Comparison of ENCODE assay signal across 17 cellular contexts in genomic region chr2:14235667-14236066, GRCh38.
"Had no signal": no experiment of that assay in that cellular context is flagged by ENCODE, and none has a peak within 500 bp of the region (broad histone marks: within the 10 kb centered on the region; RNA-seq: fewer than 3 reads in every experiment).

No MANE protein-coding gene starts in this region.

- DNase-seq: activated CD4-positive, alpha-beta T cell treated with anti-CD3 and anti-CD28 coated beads, Interleukin-2, amount 10 ng/mL, durations not matched to agents 7 days and 5 days; activated naive CD8-positive, alpha-beta T cell treated with anti-CD3 and anti-CD28 coated beads for 36 hours; anterior cingulate cortex; brain microvascular endothelial cell; cortex of kidney; effector CD8-positive, alpha-beta T cell; foreskin keratinocyte; glutamatergic neuron; hypothalamus; left ventricle myocardium inferior; naive B cell; pancreas; stimulated activated CD4-positive, alpha-beta T cell treated with anti-CD3 and anti-CD28 coated beads, Interleukin-12 subunit alpha, Interleukin-12 subunit beta, amount 100 ng/mL, for 4 hours; stimulated activated CD4-positive, alpha-beta T cell treated with anti-CD3 and anti-CD28 coated beads, Interleukin-2, amount 100 ng/mL, for 24 hours; stomach; upper lobe of right lung had no signal

- ATAC-seq: foreskin keratinocyte, pancreas, upper lobe of right lung had no signal

- H3K9me3 ChIP-seq: left ventricle myocardium inferior, pancreas, stomach, thoracic aorta, upper lobe of right lung had no signal

- H3K27me3 ChIP-seq: brain microvascular endothelial cell, foreskin keratinocyte, pancreas, stomach, upper lobe of right lung had no signal

- H3K4me3 ChIP-seq: left ventricle myocardium inferior, pancreas, stomach, thoracic aorta, upper lobe of right lung had no signal

- H3K27ac ChIP-seq: brain microvascular endothelial cell, foreskin keratinocyte, left ventricle myocardium inferior, pancreas, stomach, thoracic aorta, upper lobe of right lung had no signal

- FAIRE-seq: pancreas had no signal

- H3K36me3 ChIP-seq: brain microvascular endothelial cell, left ventricle myocardium inferior, pancreas, stomach, thoracic aorta, upper lobe of right lung had no signal

- H3K4me1 ChIP-seq: foreskin keratinocyte, left ventricle myocardium inferior, pancreas, stomach, upper lobe of right lung had no signal
